ENCODE assay signal across 1 cellular context in the genomic region with DNA sequence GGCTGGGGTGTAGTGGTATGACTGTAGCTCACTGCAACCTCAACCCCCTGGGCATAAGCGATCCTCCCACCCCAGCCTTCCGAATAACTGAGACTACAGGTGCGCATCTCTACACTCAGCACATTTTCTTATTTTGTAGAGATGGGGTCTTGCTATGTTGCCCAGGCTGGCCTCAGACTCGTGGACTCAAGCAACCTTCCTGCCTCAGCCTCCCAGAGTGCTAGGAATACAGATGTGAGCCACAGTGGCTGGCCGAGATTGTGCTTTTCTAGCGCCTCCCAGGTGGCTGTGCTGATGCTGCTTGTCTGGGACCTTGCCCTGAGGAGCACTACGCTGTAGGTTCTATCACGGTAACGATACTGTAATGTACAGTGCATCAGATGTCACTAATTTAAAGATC.
TF ChIP-seq lines count a peak whose summit lies in the region.

No MANE protein-coding gene starts in this region.

TF ChIP-seq in HepG2, 621 proteins besides CTCF, POLR2A, EP300 and RAD21 (continued from another document):
- TF ChIP-seq, protein P1, sequence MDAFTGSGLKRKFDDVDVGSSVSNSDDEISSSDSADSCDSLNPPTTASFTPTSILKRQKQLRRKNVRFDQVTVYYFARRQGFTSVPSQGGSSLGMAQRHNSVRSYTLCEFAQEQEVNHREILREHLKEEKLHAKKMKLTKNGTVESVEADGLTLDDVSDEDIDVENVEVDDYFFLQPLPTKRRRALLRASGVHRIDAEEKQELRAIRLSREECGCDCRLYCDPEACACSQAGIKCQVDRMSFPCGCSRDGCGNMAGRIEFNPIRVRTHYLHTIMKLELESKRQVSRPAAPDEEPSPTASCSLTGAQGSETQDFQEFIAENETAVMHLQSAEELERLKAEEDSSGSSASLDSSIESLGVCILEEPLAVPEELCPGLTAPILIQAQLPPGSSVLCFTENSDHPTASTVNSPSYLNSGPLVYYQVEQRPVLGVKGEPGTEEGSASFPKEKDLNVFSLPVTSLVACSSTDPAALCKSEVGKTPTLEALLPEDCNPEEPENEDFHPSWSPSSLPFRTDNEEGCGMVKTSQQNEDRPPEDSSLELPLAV (CRISPR knock-in tag; conservative IDR thresholded peaks at IDR 0.05; ENCODE audit: low read depth): no peak
- TF ChIP-seq ZBTB34 (CRISPR knock-in tag; IDR thresholded peaks at IDR 0.05): no peak
- no peak for TF ChIP-seq NKX3-1 (CRISPR knock-in tag; IDR thresholded peaks at IDR 0.05)
- TF ChIP-seq CREB1 (IDR thresholded peaks at IDR 0.05): no peak
- no peak for TF ChIP-seq CREB1 (CRISPR knock-in tag; IDR thresholded peaks at IDR 0.05)
- TF ChIP-seq ZNF136 (CRISPR knock-in tag; IDR thresholded peaks at IDR 0.05; ENCODE audit: low read depth): no peak
- TF ChIP-seq RARA (CRISPR knock-in tag; IDR thresholded peaks at IDR 0.05): no peak
